In genomic region chr4:133147922-133148689, GRCh38 we compare ENCODE assay signal across 7 cellular contexts. TPM values are rescaled to one million over a fixed set of nuclear protein-coding genes. Genes with fewer than 3 reads are reported as not detected.
DNase-seq lines count a peak whose midpoint lies in the region; ATAC-seq and TF ChIP-seq lines count a peak whose summit lies in the region.

No MANE protein-coding gene starts in this region.

- TF ChIP-seq EP300 in neural cell (conservative IDR thresholded peaks at IDR 0.05; ENCODE audit: poor library complexity, severe bottlenecking) = no peak

- H3K36me3 Mint-ChIP-seq in activated naive CD4-positive, alpha-beta T cell treated with anti-CD3 and anti-CD28 coated beads, Interleukin-2, amount 50 U/mL, for 72 hours = peaks cover 27 to 46% of the 10 kb centered on the region in 2 donors
- no peaks in the 10 kb centered on the region for H3K36me3 Mint-ChIP-seq in stimulated activated memory B cell treated with anti-CD40 and anti-IgM and Interleukin-4, amounts not matched to agents 10 μg/mL and 1 μg/mL and 100 μg/mL, for 72 hours

- H3K9me3 Mint-ChIP-seq in activated naive CD4-positive, alpha-beta T cell treated with anti-CD3 and anti-CD28 coated beads, Interleukin-2, amount 50 U/mL, for 72 hours = peaks cover 0 to 12% of the 10 kb centered on the region in 2 donors
- no peaks in the 10 kb centered on the region for H3K9me3 Mint-ChIP-seq in stimulated activated memory B cell treated with anti-CD40 and anti-IgM and Interleukin-4, amounts not matched to agents 10 μg/mL and 1 μg/mL and 100 μg/mL, for 72 hours

- H3F3A ChIP-seq in GM23248 (ENCODE audit: insufficient read depth) = no peaks in the 10 kb centered on the region
- peaks cover 2% of the 10 kb centered on the region for H3F3A ChIP-seq in neural cell (ENCODE audit: insufficient read depth, low read length, poor library complexity, severe bottlenecking)

- H4K20me1 ChIP-seq in GM23248 (ENCODE audit: insufficient read depth) (no peaks in the 10 kb centered on the region), neural cell (ENCODE audit: insufficient read depth) (no peaks in the 10 kb centered on the region)

- H3K27me3 ChIP-seq in GM23248 (replicated peaks; ENCODE audit: insufficient read depth) (peaks cover 69% of the 10 kb centered on the region), NT2/D1 (ENCODE audit: insufficient read depth, insufficient read length) (peaks cover 21% of the 10 kb centered on the region), neural cell (ENCODE audit: insufficient read depth, low read depth, low read length) (peaks cover 47% of the 10 kb centered on the region)

- ATAC-seq in activated naive CD4-positive, alpha-beta T cell treated with anti-CD3 and anti-CD28 coated beads, Interleukin-2, amount 50 U/mL, for 72 hours = no peak
- ATAC-seq in stimulated activated memory B cell treated with anti-CD40 and anti-IgM and Interleukin-4, amounts not matched to agents 10 μg/mL and 1 μg/mL and 100 μg/mL, for 72 hours = no peak

- no peak for TF ChIP-seq CTCF in neural cell (IDR thresholded peaks at IDR 0.05; ENCODE audit: poor library complexity, severe bottlenecking)

- DNase-seq in GM23248 (peak; percentile 43), NT2/D1 (ENCODE audit: low read depth, low spot score) (no peak), fibroblast of gingiva (ENCODE audit: low read depth) (peak; percentile 69)
- DNase-seq in activated CD4-positive, CD25-positive, alpha-beta regulatory T cell treated with anti-CD3 and anti-CD28 coated beads, Interleukin-2, amount 50 U/mL, for 72 hours = no peak
- no peak for DNase-seq in activated naive CD4-positive, alpha-beta T cell treated with anti-CD3 and anti-CD28 coated beads, Interleukin-2, amount 50 U/mL, for 72 hours (ENCODE audit: low spot score in 2 of 2)

- peaks cover 66% of the 10 kb centered on the region for H3K27me3 Mint-ChIP-seq in stimulated activated memory B cell treated with anti-CD40 and anti-IgM and Interleukin-4, amounts not matched to agents 10 μg/mL and 1 μg/mL and 100 μg/mL, for 72 hours

- H3K4me2 ChIP-seq in GM23248 (ENCODE audit: unreplicated experiment) = peak overlapping the region; percentile 90
- peak overlapping the region; percentile 68 for H3K4me2 ChIP-seq in neural cell (ENCODE audit: low read length)

- H3K9me3 ChIP-seq in GM23248 (ENCODE audit: low read depth) = no peaks in the 10 kb centered on the region
- peaks cover 6% of the 10 kb centered on the region; the same call in 1 of the 2 replicates for H3K9me3 ChIP-seq in NT2/D1 (ENCODE audit: insufficient read depth, low read length)
- no peaks in the 10 kb centered on the region for H3K9me3 ChIP-seq in neural cell (ENCODE audit: low read length)

- H3K9ac ChIP-seq in GM23248 = no peak overlapping the region
- H3K9ac ChIP-seq in NT2/D1 (ENCODE audit: insufficient read length, low read depth) = peak overlapping the region; percentile 50
- peak overlapping the region; percentile 63 for H3K9ac ChIP-seq in neural cell (ENCODE audit: low read length)

- TF ChIP-seq RAD21 in neural cell (conservative IDR thresholded peaks at IDR 0.05) = no peak

- H3K79me2 ChIP-seq in GM23248 (ENCODE audit: insufficient read depth) (no peaks in the 10 kb centered on the region), neural cell (replicated peaks; ENCODE audit: insufficient read depth, low read length) (no peaks in the 10 kb centered on the region)

- H2AFZ ChIP-seq in GM23248 = peak overlapping the region; percentile 68
- peak overlapping the region; percentile 25 for H2AFZ ChIP-seq in neural cell (ENCODE audit: low read depth, low read length)

- H3K4me1 ChIP-seq in GM23248 (ENCODE audit: insufficient read depth) = 0 out of 2 replicates have a peak, but pooled peaks cover 7% of the 10 kb centered on the region
- no peaks in the 10 kb centered on the region for H3K4me1 ChIP-seq in NT2/D1 (ENCODE audit: insufficient read depth, insufficient read length)

- no peaks in the 10 kb centered on the region for H3K4me1 Mint-ChIP-seq in stimulated activated memory B cell treated with anti-CD40 and anti-IgM and Interleukin-4, amounts not matched to agents 10 μg/mL and 1 μg/mL and 100 μg/mL, for 72 hours

- no peaks in the 10 kb centered on the region for H3K36me3 ChIP-seq in GM23248 (ENCODE audit: low read depth)
- no peaks in the 10 kb centered on the region for H3K36me3 ChIP-seq in NT2/D1 (ENCODE audit: insufficient read depth, insufficient read length, low read length)
- H3K36me3 ChIP-seq in neural cell (ENCODE audit: insufficient read depth, low read length) = no peaks in the 10 kb centered on the region

- H3K9me2 ChIP-seq in GM23248 (ENCODE audit: insufficient read depth) (no peaks in the 10 kb centered on the region), neural cell (ENCODE audit: insufficient read depth, low read length) (no peaks in the 10 kb centered on the region)

- no peak overlapping the region for H3K4me3 Mint-ChIP-seq in stimulated activated memory B cell treated with anti-CD40 and anti-IgM and Interleukin-4, amounts not matched to agents 10 μg/mL and 1 μg/mL and 100 μg/mL, for 72 hours

- H3K27ac ChIP-seq in GM23248 (no peak overlapping the region), neural cell (ENCODE audit: low read length) (peak overlapping the region; percentile 55)

- 4 to 8% methylated on average over 48 to 54 of the region's 54 CpGs for WGBS in GM23248 (ENCODE audit: low coverage in 1 of 2, low lambda C conversion rate in 2 of 2, missing lambda C conversion rate in 2 of 2), 2 experiments

- H3K4me3 ChIP-seq in GM23248 (peak overlapping the region; percentile 73), NT2/D1 (ENCODE audit: insufficient read length, low read depth) (peak overlapping the region; percentile 32), neural cell (ENCODE audit: low read length) (peak overlapping the region; percentile 81)

- in situ Hi-C loops in GM23248 (cut with MboI) = no loop called here

- peak overlapping the region in 1 of 2 donors; percentile 79 for H3K27ac Mint-ChIP-seq in activated naive CD4-positive, alpha-beta T cell treated with anti-CD3 and anti-CD28 coated beads, Interleukin-2, amount 50 U/mL, for 72 hours
- H3K27ac Mint-ChIP-seq in stimulated activated memory B cell treated with anti-CD40 and anti-IgM and Interleukin-4, amounts not matched to agents 10 μg/mL and 1 μg/mL and 100 μg/mL, for 72 hours = no peak overlapping the region

TF ChIP-seq in neural cell, 6 proteins besides CTCF, POLR2A, EP300 and RAD21:
- no peak for TF ChIP-seq POLR2AphosphoS5 (IDR thresholded peaks at IDR 0.05)
- TF ChIP-seq REST (IDR thresholded peaks at IDR 0.05; ENCODE audit: borderline replicate concordance) = no peak
- TF ChIP-seq TAF1 (IDR thresholded peaks at IDR 0.05; ENCODE audit: low read depth) = no peak
- TF ChIP-seq EZH2 (IDR thresholded peaks at IDR 0.05; ENCODE audit: borderline replicate concordance, insufficient read depth, low read length, poor library complexity, severe bottlenecking) = no peak
- no peak for TF ChIP-seq SMC3 (conservative IDR thresholded peaks at IDR 0.05; ENCODE audit: poor library complexity)
- TF ChIP-seq MXI1 (conservative IDR thresholded peaks at IDR 0.05; ENCODE audit: poor library complexity, severe bottlenecking) = no peak

RNA-seq across cellular contexts. Expression of gene PCDH10, which starts 1.0 kb away (rescaled TPM):
- 0.11 TPM in 1 of 2 replicates, not detected in the other for total RNA-seq in GM23248 (2014; rRNA removed; shearing (Covaris generic))
- polyA plus RNA-seq in GM23248 (2016; fragmentation: Nextera tagmentation; extraction: Ambion mirVana) (0.08 and 0.09 TPM in 2 replicates), neural cell (37.0 and 38.5 TPM in 2 replicates)
- polyA minus RNA-seq in neural cell = 109 and 111 TPM in 2 replicates
- not detected for total RNA-seq in activated naive CD4-positive, alpha-beta T cell treated with anti-CD3 and anti-CD28 coated beads, Interleukin-2, amount 50 U/mL, for 72 hours

Comparison
In these comparisons a context has a peak if more than half of its experiments do, and no peak if none do; other contexts are left out.
1. DNase-seq: peak in GM23248 (single experiment) and fibroblast of gingiva (single experiment); none in NT2/D1 (single experiment), activated CD4-positive, CD25-positive, alpha-beta regulatory T cell treated with anti-CD3 and anti-CD28 coated beads, Interleukin-2, amount 50 U/mL, for 72 hours (single experiment) and activated naive CD4-positive, alpha-beta T cell treated with anti-CD3 and anti-CD28 coated beads, Interleukin-2, amount 50 U/mL, for 72 hours (0 of 2).
2. Peak in every context shown above with its lines, with median percentiles within 50 percentile points of each other: H3K4me3 ChIP-seq.